Comparison of ENCODE assay signal across 8 cellular contexts in genomic region chr1:23657659-23658275, GRCh38. TPM values are rescaled to one million over a fixed set of nuclear protein-coding genes. Genes with fewer than 3 reads are reported as not detected.
DNase-seq lines count a peak whose midpoint lies in the region; ATAC-seq and TF ChIP-seq lines count a peak whose summit lies in the region.

No MANE protein-coding gene starts in this region.

- peaks cover 0 to 9% (median 0%) of the 10 kb centered on the region in 3 donors for H3K4me1 ChIP-seq in esophagus squamous epithelium

- peaks cover 8% of the 10 kb centered on the region for H3K4me1 Mint-ChIP-seq in osteocyte (ENCODE audit: unreplicated experiment)

- 44 to 59% methylated on average over 6 to 7 of the region's 7 CpGs for WGBS in esophagus squamous epithelium, 2 donors

- peaks cover 17% of the 10 kb centered on the region for H3K27me3 Mint-ChIP-seq in osteocyte (ENCODE audit: unreplicated experiment)

- no peak overlapping the region for H3K27ac Mint-ChIP-seq in osteocyte (ENCODE audit: unreplicated experiment)

- peak in 5 of 6 experiments; percentile 24 to 68 (median 50) for TF ChIP-seq CTCF in esophagus squamous epithelium (IDR thresholded peaks at IDR 0.05)
- TF ChIP-seq CTCF in osteocyte (IDR thresholded peaks at IDR 0.05) = peak; percentile 92

- no peaks in the 10 kb centered on the region for H3K9me3 Mint-ChIP-seq in osteocyte (ENCODE audit: unreplicated experiment)

- ATAC-seq in GM19463 (IDR thresholded peaks at IDR 0.05; ENCODE audit: unreplicated experiment) = no peak

- TF ChIP-seq POLR2A in esophagus squamous epithelium (IDR thresholded peaks at IDR 0.05) = no peak

- no peaks in the 10 kb centered on the region for H3K36me3 Mint-ChIP-seq in osteocyte (ENCODE audit: unreplicated experiment)

- H3K9me3 ChIP-seq in MG63 (no peaks in the 10 kb centered on the region), esophagus squamous epithelium (no peaks in the 10 kb centered on the region)

- H3K27me3 ChIP-seq in MG63 = no peaks in the 10 kb centered on the region
- H3K27me3 ChIP-seq in esophagus squamous epithelium = peaks cover 0 to 6% (median 0%) of the 10 kb centered on the region in 4 donors

- intact Hi-C loops in esophagus squamous epithelium (cut with DNase I) = no loop called here

- H3K4me3 ChIP-seq in MG63 (no peak overlapping the region), esophagus squamous epithelium (no peak overlapping the region)

- H3K4me3 Mint-ChIP-seq in osteocyte (ENCODE audit: unreplicated experiment) = no peak overlapping the region

- peak; percentile 17 for DNase-seq in NCI-H2196 (lab: John Stamatoyannopoulos, UW; ENCODE audit: unreplicated experiment)
- no peak for DNase-seq in NCI-H2196 treated with DMSO at 0.1 percent for 48 hours (lab: John Stamatoyannopoulos, UW; ENCODE audit: unreplicated experiment)
- peak; percentile 48 for DNase-seq in MG63
- DNase-seq in activated CD4-positive, alpha-beta T cell treated with anti-CD3 and anti-CD28 coated beads, Interleukin-2, amount 50 U/mL, for 1 hour = peak; percentile 30
- DNase-seq in esophagus squamous epithelium (lab: John Stamatoyannopoulos, UW) = no peak
- peak; percentile 89 for DNase-seq in osteocyte (ENCODE audit: extremely low spot score, unreplicated experiment)
- DNase-seq in midbrain (lab: John Stamatoyannopoulos, UW) = no peak

- H3K36me3 ChIP-seq in MG63 (no peaks in the 10 kb centered on the region), esophagus squamous epithelium (no peaks in the 10 kb centered on the region)

- H3K27ac ChIP-seq in esophagus squamous epithelium = no peak overlapping the region

RNA-seq across cellular contexts. Expression of gene RPL11, which starts 33.8 kb away (rescaled TPM):
- total RNA-seq in MG63 (2014; rRNA removed; shearing (Covaris generic); ENCODE audit: low replicate concordance) = 858 and 903 TPM in 2 replicates
- 1,000 to 10,000 TPM in 2 of 4 donors, 100 to 1,000 TPM in 2; 698 to 1,431 (median 989) TPM for total RNA-seq in esophagus squamous epithelium
- 823 and 843 TPM in 2 replicates for total RNA-seq in osteocyte

Comparison
In these comparisons a context has a peak if more than half of its experiments do, and no peak if none do; other contexts are left out.
1. DNase-seq: peak in NCI-H2196 (single experiment), MG63 (single experiment), activated CD4-positive, alpha-beta T cell treated with anti-CD3 and anti-CD28 coated beads, Interleukin-2, amount 50 U/mL, for 1 hour (single experiment) and osteocyte (single experiment); none in NCI-H2196 treated with DMSO at 0.1 percent for 48 hours (single experiment), esophagus squamous epithelium (single experiment) and midbrain (single experiment).